In genomic region chr20:62500237-62500864, GRCh38 we compare ENCODE assay signal across 8 cellular contexts. TPM values are rescaled to one million over a fixed set of nuclear protein-coding genes. Genes with fewer than 3 reads are reported as not detected.
A peak's percentile ranks its signal among the peaks of the same experiment; 100 is the strongest.
DNase-seq lines count a peak whose midpoint lies in the region; ATAC-seq, FAIRE-seq and TF ChIP-seq lines count a peak whose summit lies in the region.

No MANE protein-coding gene starts in this region.

- intact Hi-C loops in A673 (cut with micrococcal nuclease; ENCODE audit: unreplicated experiment) (loop anchor here (1.0 to 2.0 kb wide), 2 partner anchors 116 to 291 kb away; no protein-coding TSS in a partner anchor), dorsolateral prefrontal cortex (cut with DNase I) (loop anchor here (2.0 to 10.0 kb wide), 5 partner anchors 116 to 504 kb away; partner anchors contain the start of gene BHLHE23 (in 1 of the 2))

- H3K9me3 ChIP-seq in A673 (ENCODE audit: low read depth, low read length, poor library complexity, severe bottlenecking): no peaks in the 10 kb centered on the region
- H3K9me3 ChIP-seq in lung (ENCODE audit: control insufficient read depth in 2 of 2, insufficient read depth in 1 of 2, low read length in 1 of 2): peaks cover 0 to 3% of the 10 kb centered on the region in 2 donors

- peaks cover 25% of the 10 kb centered on the region for H3K4me1 Mint-ChIP-seq in activated CD8-positive, alpha-beta T cell treated with anti-CD3 and anti-CD28 coated beads, Interleukin-2, amount 10 ng/mL, durations not matched to agents 7 days and 5 days (ENCODE audit: low read depth)

- no peaks in the 10 kb centered on the region for H3K27me3 Mint-ChIP-seq in activated CD8-positive, alpha-beta T cell treated with anti-CD3 and anti-CD28 coated beads, Interleukin-2, amount 10 ng/mL, durations not matched to agents 7 days and 5 days (ENCODE audit: low read depth)

- H3K27me3 ChIP-seq in A673 (replicated peaks; ENCODE audit: insufficient read depth, low read depth, low read length, poor library complexity) (no peaks in the 10 kb centered on the region), dorsolateral prefrontal cortex (peaks cover 0 to 18% (median 6%) of the 10 kb centered on the region in 45 donors), lung (ENCODE audit: control insufficient read depth, insufficient read depth) (no peaks in the 10 kb centered on the region)

- no peaks in the 10 kb centered on the region for H3K9me3 Mint-ChIP-seq in activated CD8-positive, alpha-beta T cell treated with anti-CD3 and anti-CD28 coated beads, Interleukin-2, amount 10 ng/mL, durations not matched to agents 7 days and 5 days (ENCODE audit: insufficient read depth)

- WGBS in lung, 2 donors: 25 to 29% methylated on average over 26 of the region's 26 CpGs

- ATAC-seq in activated CD8-positive, alpha-beta T cell treated with anti-CD3 and anti-CD28 coated beads, Interleukin-2, amount 10 ng/mL, durations not matched to agents 7 days and 5 days: peak; percentile 73
- ATAC-seq in lung (ENCODE audit: insufficient read depth, low FRiP score) (peak; percentile 69), GM18520 (IDR thresholded peaks at IDR 0.05; ENCODE audit: unreplicated experiment) (no peak)

- POLR2A ChIA-PET in A673 (lab: Charles Lee; ENCODE audit: low non-redundant PET): no interaction called here
- POLR2A ChIA-PET in activated CD8-positive, alpha-beta T cell treated with anti-CD3 and anti-CD28 coated beads, Interleukin-2, amount 10 ng/mL, durations not matched to agents 7 days and 5 days (lab: Charles Lee): no interaction called here

- no peak overlapping the region for H3K4me3 Mint-ChIP-seq in activated CD8-positive, alpha-beta T cell treated with anti-CD3 and anti-CD28 coated beads, Interleukin-2, amount 10 ng/mL, durations not matched to agents 7 days and 5 days

- no peaks in the 10 kb centered on the region for H3K4me1 ChIP-seq in A673 (ENCODE audit: insufficient read depth, low read length, poor library complexity, severe bottlenecking)
- H3K4me1 ChIP-seq in lung (ENCODE audit: control insufficient read depth in 2 of 2, insufficient read depth in 2 of 2, low read length in 2 of 2): no peaks in the 10 kb centered on the region

- H3K36me3 ChIP-seq in A673 (ENCODE audit: insufficient read depth, low read length, poor library complexity, severe bottlenecking): no peaks in the 10 kb centered on the region
- H3K36me3 ChIP-seq in lung (ENCODE audit: control insufficient read depth in 2 of 2, insufficient read depth in 2 of 2, low read length in 2 of 2): no peaks in the 10 kb centered on the region

- BruUV-seq in A673 (replicated peaks; lab: Mats Ljungman, UMichigan): no TSS peak

- CTCF ChIA-PET in A673 (lab: Charles Lee): interaction anchor here (0.5 to 1.8 kb wide), 10 partner anchors 44 to 1936 kb away, joined by 3 to 29 read pairs (median 4); partner anchors contain the start of gene SLCO4A1
- CTCF ChIA-PET in activated CD8-positive, alpha-beta T cell treated with anti-CD3 and anti-CD28 coated beads, Interleukin-2, amount 10 ng/mL, durations not matched to agents 7 days and 5 days (lab: Charles Lee): interaction anchor here (0.7 to 2.1 kb wide), 21 partner anchors 12 to 361 kb away, joined by 3 to 45 read pairs (median 4); partner anchors contain the start of gene TCFL5

- TF ChIP-seq CTCF in A673 (conservative IDR thresholded peaks at IDR 0.05; ENCODE audit: low read depth, low read length) (peak; percentile 95), dorsolateral prefrontal cortex (IDR thresholded peaks at IDR 0.05 in 54 of 56, conservative IDR thresholded peaks at IDR 0.05 in 2 of 56; ENCODE audit: low read depth in 1 of 56, partially characterized antibody in 56 of 56) (peak; percentile 33 to 88 (median 78)), lung (IDR thresholded peaks at IDR 0.05; ENCODE audit: control extremely low read depth, extremely low read depth) (peak; percentile 67)

- H3K27ac Mint-ChIP-seq in activated CD8-positive, alpha-beta T cell treated with anti-CD3 and anti-CD28 coated beads, Interleukin-2, amount 10 ng/mL, durations not matched to agents 7 days and 5 days: peak overlapping the region; percentile 43

- H3K27ac ChIP-seq in A673 (ENCODE audit: low read depth, low read length, poor library complexity, severe bottlenecking) (no peak overlapping the region), dorsolateral prefrontal cortex (no peak overlapping the region), lung (ENCODE audit: low read depth in 1 of 2, low read length in 1 of 2) (no peak overlapping the region)

- peak; percentile 79 for DNase-seq in A673 (ENCODE audit: low spot score)
- DNase-seq in GM19239 (ENCODE audit: insufficient read length, low spot score): peak; percentile 89
- DNase-seq in NCI-H748 (lab: John Stamatoyannopoulos, UW; ENCODE audit: unreplicated experiment): peak; percentile 54
- peak; percentile 85 for DNase-seq in activated CD8-positive, alpha-beta T cell treated with anti-CD3 and anti-CD28 coated beads, Interleukin-2, amount 10 ng/mL, durations not matched to agents 7 days and 5 days
- DNase-seq in dorsolateral prefrontal cortex: peak in 9 of 10 donors; percentile 49 to 77 (median 66)
- peak; percentile 79 for DNase-seq in lung (ENCODE audit: low spot score)
- peak; percentile 70 for DNase-seq in stimulated activated CD8-positive, alpha-beta memory T cell treated with anti-CD3 and anti-CD28 coated beads, Interleukin-15, amount 100 ng/mL, for 24 hours (ENCODE audit: low read depth)

- H3K4me3 ChIP-seq in A673 (ENCODE audit: low read depth, low read length, poor library complexity, severe bottlenecking): no peak overlapping the region
- H3K4me3 ChIP-seq in dorsolateral prefrontal cortex: no peak overlapping the region
- H3K4me3 ChIP-seq in lung: no peak overlapping the region

- peak; percentile 80 for FAIRE-seq in GM19239 (lab: Jason Lieb, UNC)

- no peaks in the 10 kb centered on the region for H3K36me3 Mint-ChIP-seq in activated CD8-positive, alpha-beta T cell treated with anti-CD3 and anti-CD28 coated beads, Interleukin-2, amount 10 ng/mL, durations not matched to agents 7 days and 5 days (ENCODE audit: low read depth)

RNA-seq across cellular contexts. Expression of gene GATA5, which starts 24.6 kb away (rescaled TPM):
- total RNA-seq in A673 (2021) (not detected in 2 replicates), dorsolateral prefrontal cortex (under 1 TPM in 2 of 120 experiments, not detected in 118; 0.23 to 0.25 TPM), lung (10 to 100 TPM in 1 of 2 donors, 1 to 10 TPM in 1; 1.4 to 15.2 TPM)
- not detected for total RNA-seq in activated CD8-positive, alpha-beta T cell treated with anti-CD3 and anti-CD28 coated beads, Interleukin-2, amount 10 ng/mL, durations not matched to agents 7 days and 5 days
- polyA plus RNA-seq in lung: 1 to 10 TPM in 1 of 2 donors, under 1 TPM in 1; 0.49 to 1.2 TPM
